ENCODE assay signal across 15 cellular contexts in genomic region chr1:219580019-219580676, GRCh38. TPM values are rescaled to one million over a fixed set of nuclear protein-coding genes. Genes with fewer than 3 reads are reported as not detected.
"Had no signal": no experiment of that assay in that cellular context is flagged by ENCODE, and none has a peak within 500 bp of the region (broad histone marks: within the 10 kb centered on the region; RNA-seq: fewer than 3 reads in every experiment).

No MANE protein-coding gene starts in this region.

- H3K9me3 ChIP-seq: ascending aorta, gastroesophageal sphincter, stomach had no signal

- DNase-seq: activated CD4-positive, alpha-beta T cell treated with anti-CD3 and anti-CD28 coated beads for 1 hour; activated CD4-positive, alpha-beta T cell treated with anti-CD3 and anti-CD28 coated beads, Interleukin-2, amount 50 U/mL, for 48 hours; activated gamma-delta T cell treated with Interleukin-2 at 50 U/mL for 16 hours; activated naive CD8-positive, alpha-beta T cell treated with anti-CD3 and anti-CD28 coated beads, Interleukin-2, amount 10 ng/mL, durations not matched to agents 7 days and 5 days; activated T-cell treated with anti-CD3 and anti-CD28 coated beads, Interleukin-2, amount 50 U/mL, for 72 hours; central memory CD4-positive, alpha-beta T cell; erythroblast; left ventricle myocardium superior; stomach had no signal

- H3K27me3 ChIP-seq: ascending aorta, gastroesophageal sphincter, stomach had no signal

- H3K27ac ChIP-seq: ascending aorta, gastroesophageal sphincter, skin epidermis, stomach had no signal

- H3K4me3 Mint-ChIP-seq: activated naive CD8-positive, alpha-beta T cell treated with anti-CD3 and anti-CD28 coated beads, Interleukin-2, amount 10 ng/mL, durations not matched to agents 7 days and 5 days; activated T-cell treated with anti-CD3 and anti-CD28 coated beads, Interleukin-2, amount 50 U/mL, for 72 hours; T-helper 2 cell treated with Interferon-gamma antibody and Interleukin-4, amounts not matched to agents 5 μg/mL and 100 μg/mL, for 36 hours had no signal

- H3K36me3 Mint-ChIP-seq: activated naive CD8-positive, alpha-beta T cell treated with anti-CD3 and anti-CD28 coated beads, Interleukin-2, amount 10 ng/mL, durations not matched to agents 7 days and 5 days had no signal

- H3K27ac Mint-ChIP-seq: activated naive CD8-positive, alpha-beta T cell treated with anti-CD3 and anti-CD28 coated beads, Interleukin-2, amount 10 ng/mL, durations not matched to agents 7 days and 5 days; activated T-cell treated with anti-CD3 and anti-CD28 coated beads, Interleukin-2, amount 50 U/mL, for 72 hours; T-helper 2 cell treated with Interferon-gamma antibody and Interleukin-4, amounts not matched to agents 5 μg/mL and 100 μg/mL, for 36 hours had no signal

- H3K36me3 ChIP-seq: ascending aorta, gastroesophageal sphincter, stomach had no signal

- H3K27me3 Mint-ChIP-seq: activated naive CD8-positive, alpha-beta T cell treated with anti-CD3 and anti-CD28 coated beads, Interleukin-2, amount 10 ng/mL, durations not matched to agents 7 days and 5 days had no signal

- H3K4me1 ChIP-seq: ascending aorta, gastroesophageal sphincter, stomach had no signal

- H3K9me3 Mint-ChIP-seq: activated naive CD8-positive, alpha-beta T cell treated with anti-CD3 and anti-CD28 coated beads, Interleukin-2, amount 10 ng/mL, durations not matched to agents 7 days and 5 days; T-helper 2 cell treated with Interferon-gamma antibody and Interleukin-4, amounts not matched to agents 5 μg/mL and 100 μg/mL, for 36 hours had no signal

- H3K4me3 ChIP-seq: ascending aorta, gastroesophageal sphincter, skin epidermis, stomach had no signal

- ATAC-seq: activated T-cell treated with anti-CD3 and anti-CD28 coated beads, Interleukin-2, amount 50 U/mL, for 72 hours; gastroesophageal sphincter; left ventricle myocardium superior had no signal

RNA-seq across cellular contexts. Expression of gene ZC3H11B, which starts 32.8 kb away (rescaled TPM):
- total RNA-seq: ascending aorta, gastroesophageal sphincter, mesenteric fat pad, stomach had no signal
- polyA plus RNA-seq: neural cell, stomach had no signal
